9 cellular contexts compared by ENCODE assay signal in genomic region chr19:53980553-53981407, GRCh38. TPM values are rescaled to one million over a fixed set of nuclear protein-coding genes. Genes with fewer than 3 reads are reported as not detected.
DNase-seq lines count a peak whose midpoint lies in the region; ATAC-seq and TF ChIP-seq lines count a peak whose summit lies in the region.
"Had no signal": no experiment of that assay in that cellular context is flagged by ENCODE, and none has a peak within 500 bp of the region (broad histone marks: within the 10 kb centered on the region; RNA-seq: fewer than 3 reads in every experiment).

No MANE protein-coding gene starts in this region.

- DNase-seq in AG04450 (ENCODE audit: low read depth, low spot score): no peak
- peak; percentile 78 for DNase-seq in HT-29 (ENCODE audit: low spot score)
- peak; percentile 24 for DNase-seq in astrocyte of the spinal cord (ENCODE audit: low read depth, low spot score)
- no peak for DNase-seq in lower lobe of right lung
- no peak for DNase-seq in SIG-M5 treated with dmso at 0.1 percent for 504 hours (lab: John Stamatoyannopoulos, UW; ENCODE audit: unreplicated experiment)
- DNase-seq in COLO668 (lab: John Stamatoyannopoulos, UW; ENCODE audit: unreplicated experiment): no peak
- no peak for DNase-seq in AG08396 (ENCODE audit: low spot score)
- no peak for DNase-seq in foreskin melanocyte

- in situ Hi-C loops in astrocyte of the spinal cord (cut with HindIII; ENCODE audit: low sequenced_read_pairs): no loop called here

- no peaks in the 10 kb centered on the region for H3K27me3 ChIP-seq in AG04450 (ENCODE audit: control insufficient read depth, insufficient read depth, low read length)
- H3K27me3 ChIP-seq in lower lobe of right lung (ENCODE audit: low read depth): peaks cover 68% of the 10 kb centered on the region

- H3K9me3 ChIP-seq in AG04450 (ENCODE audit: control insufficient read depth, insufficient read depth, low read length) (peaks cover 6% of the 10 kb centered on the region; the same call in 1 of the 2 replicates), lower lobe of right lung (no peaks in the 10 kb centered on the region)

- no peak for TF ChIP-seq CTCF in AG04450 (IDR thresholded peaks at IDR 0.05; ENCODE audit: low read depth, low read length)
- no peak for TF ChIP-seq CTCF in astrocyte of the spinal cord (IDR thresholded peaks at IDR 0.05; ENCODE audit: low read depth, low read length)
- TF ChIP-seq CTCF in lower lobe of right lung (IDR thresholded peaks at IDR 0.05): no peak

- peak overlapping the region; percentile 53 for H3K4me3 ChIP-seq in AG04450 (ENCODE audit: low read depth, low read length)
- peak overlapping the region; percentile 42 for H3K4me3 ChIP-seq in astrocyte of the spinal cord (ENCODE audit: low read depth, low read length)
- peak overlapping the region; percentile 35 for H3K4me3 ChIP-seq in lower lobe of right lung
- H3K4me3 ChIP-seq: GM12878 had no signal

- intact Hi-C loops in lower lobe of right lung (cut with DNase I): no loop called here

- CTCF ChIA-PET in AG04450 (lab: Charles Lee): interaction anchor here (0.6 to 3.1 kb wide), 6 partner anchors 43 to 171 kb away, joined by 3 to 12 read pairs (median 4); no protein-coding TSS in a partner anchor

- POLR2A ChIA-PET in AG04450 (lab: Yijun Ruan, JAX): interaction anchor here (0.6 to 1.1 kb wide), 6 partner anchors 12 to 156 kb away, joined by 3 to 5 read pairs (median 4); partner anchors contain the start of gene CNOT3

- H3K27ac ChIP-seq in AG04450 (ENCODE audit: low read depth, low read length): peak overlapping the region; percentile 47
- H3K27ac ChIP-seq in lower lobe of right lung: no peak overlapping the region

- H3K36me3 ChIP-seq in lower lobe of right lung: no peaks in the 10 kb centered on the region

- peak in 1 of 2 donors; percentile 8 for ATAC-seq in lower lobe of right lung
- ATAC-seq: GM12878 had no signal

- peaks cover 17% of the 10 kb centered on the region for H3K4me1 ChIP-seq in lower lobe of right lung

RNA-seq across cellular contexts. Expression of gene CACNG6, which starts 10.7 kb away (rescaled TPM):
- polyA plus RNA-seq in AG04450 (2011; rRNA removed): 0.17 and 0.19 TPM in 2 replicates
- not detected in 2 replicates for polyA minus RNA-seq in AG04450 (2011; rRNA and poly(A)+ RNA removed)
- total RNA-seq in HT-29 (2014; rRNA removed; shearing (Covaris generic)): 0.99 and 2.3 TPM in 2 replicates
- 2.2 TPM for total RNA-seq in lower lobe of right lung
- total RNA-seq: GM12878 had no signal

RNA-seq across cellular contexts. Expression of gene CACNG8, which starts 18.0 kb away (rescaled TPM):
- 0.33 and 0.52 TPM in 2 replicates for polyA plus RNA-seq in AG04450 (2011; rRNA removed)
- 0.32 and 0.61 TPM in 2 replicates for polyA minus RNA-seq in AG04450 (2011; rRNA and poly(A)+ RNA removed)
- 0.10 and 0.86 TPM in 2 replicates for total RNA-seq in HT-29 (2014; rRNA removed; shearing (Covaris generic))
- 0.21 TPM for total RNA-seq in lower lobe of right lung
- total RNA-seq: GM12878 had no signal
- polyA plus RNA-seq: GM12878 had no signal

Comparison
In these comparisons a context has a peak if more than half of its experiments do, and no peak if none do; other contexts are left out.
1. DNase-seq: peak in HT-29 (single experiment) and astrocyte of the spinal cord (single experiment); none in AG04450 (single experiment), lower lobe of right lung (single experiment), SIG-M5 treated with dmso at 0.1 percent for 504 hours (single experiment), COLO668 (single experiment), AG08396 (single experiment) and foreskin melanocyte (single experiment).
2. Peak in every context shown above with its lines, with median percentiles within 50 percentile points of each other: H3K4me3 ChIP-seq.